11 cellular contexts compared by ENCODE assay signal in genomic region chr19:42200116-42200740, GRCh38. TPM values are rescaled to one million over a fixed set of nuclear protein-coding genes. Genes with fewer than 3 reads are reported as not detected.
DNase-seq lines count a peak whose midpoint lies in the region; ATAC-seq, FAIRE-seq and TF ChIP-seq lines count a peak whose summit lies in the region.
"Had no signal": no experiment of that assay in that cellular context is flagged by ENCODE, and none has a peak within 500 bp of the region (broad histone marks: within the 10 kb centered on the region; RNA-seq: fewer than 3 reads in every experiment).

No MANE protein-coding gene starts in this region.

- H3K27me3 ChIP-seq in DND-41 (ENCODE audit: insufficient read depth, low read length, poor library complexity) (no peaks in the 10 kb centered on the region), bronchial epithelial cell (ENCODE audit: control insufficient read depth, insufficient read depth, low read length) (no peaks in the 10 kb centered on the region)
- H3K27me3 ChIP-seq: adrenal gland had no signal

- H3K4me3 Mint-ChIP-seq in progenitor cell of endocrine pancreas (ENCODE audit: low read depth), result no peak overlapping the region

- no peak for TF ChIP-seq CTCF in DND-41 (IDR thresholded peaks at IDR 0.05; ENCODE audit: borderline replicate concordance, extremely low read depth, low read length, poor library complexity, severe bottlenecking)
- no peak for TF ChIP-seq CTCF in bronchial epithelial cell (IDR thresholded peaks at IDR 0.05; ENCODE audit: insufficient read depth, low read length, severe bottlenecking)
- TF ChIP-seq CTCF in progenitor cell of endocrine pancreas (IDR thresholded peaks at IDR 0.05; ENCODE audit: unreplicated experiment), result no peak

- peak; percentile 76 for FAIRE-seq in bronchial epithelial cell (lab: Jason Lieb, UNC)
- FAIRE-seq: endothelial cell of umbilical vein had no signal

- DNase-seq in DND-41 (peak; percentile 23), bronchial epithelial cell (ENCODE audit: low read depth) (no peak), posterior vena cava (ENCODE audit: low spot score) (peak; percentile 48), dermis blood vessel endothelial cell (no peak), progenitor cell of endocrine pancreas (ENCODE audit: low spot score, unreplicated experiment) (no peak), Ammon's horn (ENCODE audit: low spot score) (no peak)
- no peak for DNase-seq in Jurkat, Clone E6-1 (ENCODE audit: low read depth, low spot score)
- DNase-seq: WERI-Rb-1 had no signal

- H3K4me1 ChIP-seq in DND-41 (ENCODE audit: insufficient read depth, low read length), result peaks cover 48% of the 10 kb centered on the region

- peak overlapping the region; percentile 59 for H3K9ac ChIP-seq in DND-41 (ENCODE audit: low read depth, low read length)

- ATAC-seq in DND-41 (ENCODE audit: insufficient read depth, low read depth) (no peak), GM18858 (IDR thresholded peaks at IDR 0.05; ENCODE audit: unreplicated experiment) (no peak)

- no peaks in the 10 kb centered on the region for H3K4me1 Mint-ChIP-seq in progenitor cell of endocrine pancreas (ENCODE audit: low read depth)

- H3K4me2 ChIP-seq in DND-41 (ENCODE audit: insufficient read depth, low read length), result peak overlapping the region; percentile 63

- H3K9me3 Mint-ChIP-seq in progenitor cell of endocrine pancreas (ENCODE audit: low read depth), result no peaks in the 10 kb centered on the region

- no peak overlapping the region for H3K27ac Mint-ChIP-seq in progenitor cell of endocrine pancreas

- H3K27me3 Mint-ChIP-seq in progenitor cell of endocrine pancreas, result no peaks in the 10 kb centered on the region

- peak overlapping the region in 1 of 2 experiments; percentile 48; a peak in 2 of 4 replicates for H3K4me3 ChIP-seq in DND-41 (ENCODE audit: low read depth in 1 of 2, low read length in 2 of 2)
- peak overlapping the region; percentile 53 for H3K4me3 ChIP-seq in Jurkat, Clone E6-1 (ENCODE audit: low read length)
- H3K4me3 ChIP-seq in bronchial epithelial cell (ENCODE audit: low read depth, low read length), result no peak overlapping the region
- H3K4me3 ChIP-seq: adrenal gland had no signal

- H3K9me3 ChIP-seq in DND-41 (ENCODE audit: insufficient read depth, low read length, severe bottlenecking), result no peaks in the 10 kb centered on the region
- H3K9me3 ChIP-seq: adrenal gland had no signal

- H4K20me1 ChIP-seq in DND-41 (ENCODE audit: insufficient read depth, low read length), result peaks cover 5% of the 10 kb centered on the region

- H3K36me3 ChIP-seq in DND-41 (ENCODE audit: insufficient read depth, low read length) (peaks cover 54% of the 10 kb centered on the region), bronchial epithelial cell (ENCODE audit: control insufficient read depth, insufficient read depth, low read length) (peaks cover 23% of the 10 kb centered on the region)

- intact Hi-C loops in posterior vena cava (cut with DNase I), result no loop called here

- H3K79me2 ChIP-seq in DND-41 (ENCODE audit: insufficient read depth, low read length), result peaks cover 16% of the 10 kb centered on the region

- H3K36me3 Mint-ChIP-seq in progenitor cell of endocrine pancreas (ENCODE audit: insufficient read depth), result peaks cover 30% of the 10 kb centered on the region

- H3K27ac ChIP-seq in DND-41 (ENCODE audit: low read length), result peak overlapping the region; percentile 79
- H3K27ac ChIP-seq: WERI-Rb-1 had no signal

- H2AFZ ChIP-seq in DND-41 (ENCODE audit: low read depth, low read length), result peak overlapping the region; percentile 43

RNA-seq across cellular contexts. Expression of gene DEDD2, which starts 17.2 kb away (rescaled TPM):
- polyA plus RNA-seq in Jurkat, Clone E6-1 (2012; ENCODE audit: insufficient read depth, insufficient read length), result 37.5 TPM
- total RNA-seq in bronchial epithelial cell (27.1 and 28.7 TPM in 2 replicates), posterior vena cava (10 to 100 TPM; 12.2 to 13.0 TPM), dermis blood vessel endothelial cell (27.3 and 29.4 TPM in 2 replicates), progenitor cell of endocrine pancreas (35.7 and 38.3 TPM in 2 replicates)

RNA-seq across cellular contexts. Expression of gene ZNF526, which starts 19.9 kb away (rescaled TPM):
- polyA plus RNA-seq in Jurkat, Clone E6-1 (2012; ENCODE audit: insufficient read depth, insufficient read length), result 9.9 TPM
- 7.8 and 11.1 TPM in 2 replicates for total RNA-seq in bronchial epithelial cell
- 1 to 10 TPM; 8.2 to 8.7 TPM for total RNA-seq in posterior vena cava
- total RNA-seq in dermis blood vessel endothelial cell, result 8.7 and 9.3 TPM in 2 replicates
- 17.6 and 21.1 TPM in 2 replicates for total RNA-seq in progenitor cell of endocrine pancreas

RNA-seq across cellular contexts. Expression of gene GSK3A, which starts 42.2 kb away (rescaled TPM):
- 64.2 TPM for polyA plus RNA-seq in Jurkat, Clone E6-1 (2012; ENCODE audit: insufficient read depth, insufficient read length)
- total RNA-seq in bronchial epithelial cell (11.6 and 12.4 TPM in 2 replicates), posterior vena cava (10 to 100 TPM; 29.2 to 35.1 TPM), dermis blood vessel endothelial cell (16.7 and 28.0 TPM in 2 replicates), progenitor cell of endocrine pancreas (53.0 and 54.7 TPM in 2 replicates)

RNA-seq across cellular contexts. Expression of gene ERF, which starts 54.7 kb away (rescaled TPM):
- polyA plus RNA-seq in Jurkat, Clone E6-1 (2012; ENCODE audit: insufficient read depth, insufficient read length), result 28.7 TPM
- total RNA-seq in bronchial epithelial cell (10.8 and 11.6 TPM in 2 replicates), posterior vena cava (10 to 100 TPM; 47.9 to 54.5 TPM), dermis blood vessel endothelial cell (32.7 and 42.4 TPM in 2 replicates), progenitor cell of endocrine pancreas (106 and 111 TPM in 2 replicates)

Comparison
In these comparisons a context has a peak if more than half of its experiments do, and no peak if none do; other contexts are left out.
1. DNase-seq: peak in DND-41 (single experiment) and posterior vena cava (single experiment); none in Jurkat, Clone E6-1 (single experiment), bronchial epithelial cell (single experiment), dermis blood vessel endothelial cell (single experiment), progenitor cell of endocrine pancreas (single experiment) and Ammon's horn (single experiment).